Comparison of ENCODE assay signal across 9 cellular contexts in genomic region chr2:113502213-113503093, GRCh38. TPM values are rescaled to one million over a fixed set of nuclear protein-coding genes. Genes with fewer than 3 reads are reported as not detected.
DNase-seq lines count a peak whose midpoint lies in the region; ATAC-seq and TF ChIP-seq lines count a peak whose summit lies in the region.
"Not testable (repeated sequence)": the region's sequence is repeated elsewhere in the genome, so short reads cannot be mapped to it uniquely, and the experiment has no call there.
"Had no signal": no experiment of that assay in that cellular context is flagged by ENCODE, and none has a peak within 500 bp of the region (broad histone marks: within the 10 kb centered on the region; RNA-seq: fewer than 3 reads in every experiment).

No MANE protein-coding gene starts in this region.

- intact Hi-C loops in Caco-2 (cut with micrococcal nuclease; ENCODE audit: unreplicated experiment); activated CD4-positive, alpha-beta T cell treated with anti-CD3 and anti-CD28 coated beads, Interleukin-2, amount 10 ng/mL, durations not matched to agents 24 days and 14 days (cut with micrococcal nuclease): not testable (repeated sequence)

- H3K4me3 ChIP-seq in Caco-2 (ENCODE audit: low read depth, low read length) (peak overlapping the region; percentile 33), subcutaneous abdominal adipose tissue (ENCODE audit: low read depth in 1 of 5, low read length in 5 of 5) (peak overlapping the region in 3 of 5 donors; percentile 57 to 72 (median 69))
- H3K4me3 ChIP-seq in hepatocyte = not testable (repeated sequence)

- BruUV-seq in Caco-2 (replicated peaks; lab: Mats Ljungman, UMichigan) = not testable (repeated sequence)

- H3K36me3 Mint-ChIP-seq in Caco-2 (ENCODE audit: insufficient read depth, unreplicated experiment); activated CD4-positive, alpha-beta T cell treated with anti-CD3 and anti-CD28 coated beads, Interleukin-2, amount 10 ng/mL, durations not matched to agents 24 days and 14 days (ENCODE audit: low read depth); chondrocyte (ENCODE audit: low read depth); nephron progenitor cell (ENCODE audit: low read depth): not testable (repeated sequence)

- peak overlapping the region; percentile 40 for H2AFZ ChIP-seq in hepatocyte

- not testable (repeated sequence) for H4K20me1 ChIP-seq in hepatocyte (ENCODE audit: insufficient read depth, poor library complexity, severe bottlenecking)

- peak overlapping the region in 1 of 5 donors; percentile 39 for H3K9ac ChIP-seq in subcutaneous abdominal adipose tissue (ENCODE audit: low read length in 5 of 5)

- H3K9me2 ChIP-seq in hepatocyte (replicated peaks; ENCODE audit: insufficient read depth) = not testable (repeated sequence)

- 8% methylated on average over 33 of the region's 73 CpGs for WGBS in hepatocyte (ENCODE audit: low lambda C conversion rate, missing lambda C conversion rate)

- ATAC-seq in GM21529 (IDR thresholded peaks at IDR 0.05; ENCODE audit: unreplicated experiment) (peak; percentile 33), HG03520 (IDR thresholded peaks at IDR 0.05; ENCODE audit: unreplicated experiment) (peak; percentile 9)

- not testable (repeated sequence) for H3K27ac ChIP-seq in hepatocyte; subcutaneous abdominal adipose tissue (ENCODE audit: low read depth, low read length)

- H3K79me2 ChIP-seq in hepatocyte = not testable (repeated sequence)

- H3K4me2 ChIP-seq in hepatocyte = peak overlapping the region; percentile 86

- not testable (repeated sequence) for H3K4me1 Mint-ChIP-seq in Caco-2 (ENCODE audit: low read depth, unreplicated experiment); chondrocyte (ENCODE audit: low read depth); nephron progenitor cell
- H3K4me1 Mint-ChIP-seq in activated CD4-positive, alpha-beta T cell treated with anti-CD3 and anti-CD28 coated beads, Interleukin-2, amount 10 ng/mL, durations not matched to agents 24 days and 14 days = peaks cover 19% of the 10 kb centered on the region

- CTCF ChIA-PET in Caco-2 (lab: Charles Lee) = not testable (repeated sequence)

- not testable (repeated sequence) for H3K9me3 Mint-ChIP-seq in Caco-2 (ENCODE audit: unreplicated experiment); activated CD4-positive, alpha-beta T cell treated with anti-CD3 and anti-CD28 coated beads, Interleukin-2, amount 10 ng/mL, durations not matched to agents 24 days and 14 days; chondrocyte (ENCODE audit: low read depth); nephron progenitor cell

- H3K27me3 Mint-ChIP-seq in Caco-2 (ENCODE audit: insufficient read depth, unreplicated experiment) = peaks cover 11% of the 10 kb centered on the region
- peaks cover 35% of the 10 kb centered on the region for H3K27me3 Mint-ChIP-seq in activated CD4-positive, alpha-beta T cell treated with anti-CD3 and anti-CD28 coated beads, Interleukin-2, amount 10 ng/mL, durations not matched to agents 24 days and 14 days
- H3K27me3 Mint-ChIP-seq in chondrocyte (ENCODE audit: low read depth) = peaks cover 16% of the 10 kb centered on the region
- peaks cover 83% of the 10 kb centered on the region for H3K27me3 Mint-ChIP-seq in nephron progenitor cell (ENCODE audit: low read depth, poor library complexity)

- H3K27ac Mint-ChIP-seq in Caco-2 (ENCODE audit: unreplicated experiment); chondrocyte (ENCODE audit: unreplicated experiment); nephron progenitor cell: not testable (repeated sequence)
- peak overlapping the region; percentile 65 for H3K27ac Mint-ChIP-seq in activated CD4-positive, alpha-beta T cell treated with anti-CD3 and anti-CD28 coated beads, Interleukin-2, amount 10 ng/mL, durations not matched to agents 24 days and 14 days

- H3K4me3 Mint-ChIP-seq in Caco-2 (ENCODE audit: unreplicated experiment) (peak overlapping the region; percentile 78), chondrocyte (ENCODE audit: unreplicated experiment) (peak overlapping the region; percentile 59), nephron progenitor cell (peak overlapping the region; percentile 65)
- peak overlapping the region; percentile 78 for H3K4me3 Mint-ChIP-seq in activated CD4-positive, alpha-beta T cell treated with anti-CD3 and anti-CD28 coated beads, Interleukin-2, amount 10 ng/mL, durations not matched to agents 24 days and 14 days

- not testable (repeated sequence) for DNase-seq in Caco-2; chondrocyte (ENCODE audit: low spot score); hepatocyte (ENCODE audit: low spot score)
- peak; percentile 67 for DNase-seq in activated CD4-positive, alpha-beta T cell treated with anti-CD3 and anti-CD28 coated beads, Interleukin-2, amount 10 ng/mL, durations not matched to agents 24 days and 14 days
- peak; percentile 9 for DNase-seq in nephron progenitor cell

- not testable (repeated sequence) for TF ChIP-seq CTCF in Caco-2 (IDR thresholded peaks at IDR 0.05; ENCODE audit: insufficient read depth in 1 of 2, low read depth in 1 of 2, low read length in 1 of 2, severe bottlenecking in 1 of 2, unreplicated experiment in 1 of 2); chondrocyte (IDR thresholded peaks at IDR 0.05); hepatocyte (IDR thresholded peaks at IDR 0.05; ENCODE audit: poor library complexity); nephron progenitor cell (IDR thresholded peaks at IDR 0.05)

- H3K4me1 ChIP-seq in Caco-2; hepatocyte (ENCODE audit: insufficient read depth): not testable (repeated sequence)
- peaks cover 0 to 22% (median 11%) of the 10 kb centered on the region in 5 donors for H3K4me1 ChIP-seq in subcutaneous abdominal adipose tissue (ENCODE audit: control insufficient read depth in 5 of 5, insufficient read depth in 5 of 5, low read length in 5 of 5)

- not testable (repeated sequence) for H3K36me3 ChIP-seq in Caco-2 (ENCODE audit: control insufficient read depth, insufficient read depth, low read length); hepatocyte (replicated peaks; ENCODE audit: insufficient read depth, low read depth); subcutaneous abdominal adipose tissue (ENCODE audit: control insufficient read depth in 5 of 5, insufficient read depth in 5 of 5, low read length in 5 of 5)

- not testable (repeated sequence) for H3K9me3 ChIP-seq in Caco-2; hepatocyte (ENCODE audit: low read depth); subcutaneous abdominal adipose tissue (ENCODE audit: control insufficient read depth in 5 of 5, low read length in 5 of 5)

- not testable (repeated sequence) for H3K27me3 ChIP-seq in Caco-2 (replicated peaks; ENCODE audit: control insufficient read depth, insufficient read depth, low read length)
- H3K27me3 ChIP-seq in hepatocyte (peaks cover 19% of the 10 kb centered on the region), subcutaneous abdominal adipose tissue (ENCODE audit: control insufficient read depth in 5 of 5, insufficient read depth in 4 of 5, low read length in 5 of 5) (peaks cover 0 to 17% (median 11%) of the 10 kb centered on the region in 5 donors)

- POLR2A ChIA-PET in Caco-2 (lab: Charles Lee) = not testable (repeated sequence)

RNA-seq across cellular contexts. Expression of gene FOXD4L1, which starts 4.0 kb away (rescaled TPM):
- total RNA-seq in Caco-2 (2022) = 0.32 and 0.73 TPM in 2 replicates
- total RNA-seq in activated CD4-positive, alpha-beta T cell treated with anti-CD3 and anti-CD28 coated beads, Interleukin-2, amount 10 ng/mL, durations not matched to agents 24 days and 14 days = 0.17 and 0.30 TPM in 2 replicates
- 0.44 TPM in 1 of 3 replicates, not detected in the others for total RNA-seq in chondrocyte
- total RNA-seq in hepatocyte = 0.12 and 0.20 TPM in 2 replicates
- polyA plus RNA-seq in hepatocyte = not detected in 2 replicates
- total RNA-seq: H4 had no signal
